Comparison of ENCODE assay signal across 8 cellular contexts in the genomic region with DNA sequence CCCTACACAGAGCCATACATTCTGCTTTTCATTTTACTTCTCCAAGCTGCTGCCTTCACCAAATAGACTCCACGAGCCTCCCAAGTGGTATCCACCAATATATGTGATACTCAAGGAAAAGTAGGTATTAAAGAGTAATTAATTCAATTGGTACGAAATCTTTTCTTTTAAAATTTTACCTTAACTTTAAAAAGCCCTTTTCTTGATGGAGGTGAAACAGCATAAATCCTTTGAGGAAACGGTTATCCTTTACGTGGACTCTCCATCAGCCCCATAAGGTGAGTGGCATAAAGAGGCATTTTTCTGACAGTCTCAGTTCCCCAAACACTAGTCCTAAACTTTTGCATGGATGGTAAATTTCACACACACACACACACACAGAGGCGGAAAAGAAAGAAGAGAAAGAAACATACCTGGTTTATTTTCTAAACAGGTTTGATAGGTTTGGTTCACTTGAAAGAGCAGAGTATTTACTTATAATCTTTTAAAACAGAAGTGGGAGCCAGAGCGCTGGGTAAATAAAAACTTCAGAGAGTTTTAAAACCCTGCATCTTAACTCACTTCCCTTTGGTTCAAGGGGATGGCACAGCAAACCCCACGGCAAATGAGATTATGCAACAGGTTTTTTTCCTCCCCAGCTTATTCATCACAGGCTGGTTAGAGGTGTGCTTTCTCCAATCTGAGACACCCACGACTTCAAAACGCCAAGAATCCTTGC. TPM values are rescaled to one million over a fixed set of nuclear protein-coding genes. Genes with fewer than 3 reads are reported as not detected.
DNase-seq lines count a peak whose midpoint lies in the region; ATAC-seq and TF ChIP-seq lines count a peak whose summit lies in the region.

No MANE protein-coding gene starts in this region.

- DNase-seq in DMS79 (lab: John Stamatoyannopoulos, UW) = peak; percentile 64
- peak; percentile 80 to 83 for DNase-seq in HL-60 (ENCODE audit: low read depth in 1 of 2, low spot score in 1 of 2)
- DNase-seq in heart left ventricle = peak in 3 of 5 donors; percentile 30 to 40 (median 32)
- no peak for DNase-seq in ecto neural progenitor cell (ENCODE audit: low spot score)

- H3K4me1 ChIP-seq in heart left ventricle = peaks cover 0 to 39% (median 31%) of the 10 kb centered on the region in 12 donors
- peaks cover 11% of the 10 kb centered on the region for H3K4me1 ChIP-seq in parathyroid adenoma

- H3K27me3 Mint-ChIP-seq in activated naive CD8-positive, alpha-beta T cell = no peaks in the 10 kb centered on the region

- peak overlapping the region; percentile 79 for H3K27ac ChIP-seq in HL-60 (replicated peaks)
- peak overlapping the region; percentile 97 to 100 (median 99) for H3K27ac ChIP-seq in heart left ventricle
- peak overlapping the region; percentile 90 for H3K27ac ChIP-seq in parathyroid adenoma

- WGBS in heart left ventricle, 4 donors = 6 to 8% (median 6%) methylated on average over 9 of the region's 9 CpGs

- H3K4me3 ChIP-seq in HL-60 (replicated peaks; ENCODE audit: insufficient read depth, low read length) (peak overlapping the region; percentile 63), heart left ventricle (peak overlapping the region; percentile 50 to 95 (median 75)), parathyroid adenoma (ENCODE audit: low read depth, low read length) (peak overlapping the region; percentile 88)

- peaks cover 23% of the 10 kb centered on the region for H3K79me2 ChIP-seq in parathyroid adenoma

- H3K36me3 Mint-ChIP-seq in activated naive CD8-positive, alpha-beta T cell = no peaks in the 10 kb centered on the region

- peak overlapping the region; percentile 95 for H3K27ac Mint-ChIP-seq in activated naive CD8-positive, alpha-beta T cell

- TF ChIP-seq CTCF in HL-60 (IDR thresholded peaks at IDR 0.05; ENCODE audit: insufficient read depth, low read length) (no peak), heart left ventricle (IDR thresholded peaks at IDR 0.05) (no peak), parathyroid adenoma (IDR thresholded peaks at IDR 0.05) (no peak)

- peak overlapping the region; percentile 99 for H3K4me2 ChIP-seq in parathyroid adenoma (ENCODE audit: low read length)

- H3K9me3 Mint-ChIP-seq in activated naive CD8-positive, alpha-beta T cell (ENCODE audit: low read depth) = no peaks in the 10 kb centered on the region

- ATAC-seq in heart left ventricle (peak in 2 of 4 donors; percentile 32 to 54), HG02884 (IDR thresholded peaks at IDR 0.05; ENCODE audit: unreplicated experiment) (no peak)

- H3K9me3 ChIP-seq in heart left ventricle = no peaks in the 10 kb centered on the region
- H3K9me3 ChIP-seq in parathyroid adenoma (ENCODE audit: control insufficient read depth, low read length) = no peaks in the 10 kb centered on the region

- H3K36me3 ChIP-seq in heart left ventricle = peaks cover 0 to 3% (median 0%) of the 10 kb centered on the region in 9 donors
- H3K36me3 ChIP-seq in parathyroid adenoma (ENCODE audit: control insufficient read depth, insufficient read depth, low read length) = no peaks in the 10 kb centered on the region

- intact Hi-C loops in heart left ventricle (cut with DNase I) = loop anchor here (2.0 to 10.0 kb wide), 14 partner anchors 52 to 227 kb away; a partner anchor contains a TSS

- no peak overlapping the region for H3K9ac ChIP-seq in parathyroid adenoma

- peak overlapping the region; percentile 58 for H2AFZ ChIP-seq in parathyroid adenoma

- peak overlapping the region; percentile 92 for H3K4me3 Mint-ChIP-seq in activated naive CD8-positive, alpha-beta T cell

- TF ChIP-seq POLR2A in Raji (IDR thresholded peaks at IDR 0.05; ENCODE audit: insufficient read depth, low read depth, low read length) = peak; percentile 22; the same call in 1 of the 2 replicates
- TF ChIP-seq POLR2A in heart left ventricle (IDR thresholded peaks at IDR 0.05) = peak in 1 of 2 donors; percentile 6

- H3K4me1 Mint-ChIP-seq in activated naive CD8-positive, alpha-beta T cell (ENCODE audit: low read depth) = peaks cover 46% of the 10 kb centered on the region

- H3K27me3 ChIP-seq in HL-60 (ENCODE audit: insufficient read depth, poor library complexity, severe bottlenecking) (no peaks in the 10 kb centered on the region), heart left ventricle (no peaks in the 10 kb centered on the region), parathyroid adenoma (ENCODE audit: control insufficient read depth, insufficient read depth, low read length) (no peaks in the 10 kb centered on the region)

RNA-seq across cellular contexts. Expression of a gene that starts 1.9 kb away (rescaled TPM):
- 10 to 100 TPM in 8 of 9 donors, 1 to 10 TPM in 1; 9.7 to 24.7 (median 15.5) TPM for total RNA-seq in heart left ventricle
- polyA plus RNA-seq in heart left ventricle = 10 to 100 TPM in 1 of 2 donors, 1 to 10 TPM in 1; 2.5 to 10.4 TPM

RNA-seq across cellular contexts. Expression of a gene that starts 50.9 kb away (rescaled TPM):
- 10 to 100 TPM; 15.5 to 30.0 (median 19.9) TPM for total RNA-seq in heart left ventricle
- 10 to 100 TPM in 1 of 2 donors, 1 to 10 TPM in 1; 8.8 to 15.6 TPM for polyA plus RNA-seq in heart left ventricle
